In genomic region chr19:51800849-51801244, GRCh38 we compare ENCODE assay signal across 1 cellular context.
TF ChIP-seq lines count a peak whose summit lies in the region.

No MANE protein-coding gene starts in this region.

TF ChIP-seq in K562, 482 proteins besides CTCF, POLR2A, EP300 and RAD21:
- TF ChIP-seq REST (CRISPR knock-in tag; IDR thresholded peaks at IDR 0.05; ENCODE audit: low read depth) (no peak), ZNF639 (CRISPR knock-in tag; conservative IDR thresholded peaks at IDR 0.05 in 1 of 2, IDR thresholded peaks at IDR 0.05 in 1 of 2) (peak in 1 of 2 experiments; percentile 2; a peak in 1 of 4 replicates), PKNOX1 (IDR thresholded peaks at IDR 0.05) (peak; percentile 8; the same call in 1 of the 2 replicates), SPI1 (IDR thresholded peaks at IDR 0.05; ENCODE audit: borderline replicate concordance, low read depth, low read length) (peak; percentile 59; the same call in 1 of the 2 replicates)
